1 cellular context compared by ENCODE assay signal in the genomic region with DNA sequence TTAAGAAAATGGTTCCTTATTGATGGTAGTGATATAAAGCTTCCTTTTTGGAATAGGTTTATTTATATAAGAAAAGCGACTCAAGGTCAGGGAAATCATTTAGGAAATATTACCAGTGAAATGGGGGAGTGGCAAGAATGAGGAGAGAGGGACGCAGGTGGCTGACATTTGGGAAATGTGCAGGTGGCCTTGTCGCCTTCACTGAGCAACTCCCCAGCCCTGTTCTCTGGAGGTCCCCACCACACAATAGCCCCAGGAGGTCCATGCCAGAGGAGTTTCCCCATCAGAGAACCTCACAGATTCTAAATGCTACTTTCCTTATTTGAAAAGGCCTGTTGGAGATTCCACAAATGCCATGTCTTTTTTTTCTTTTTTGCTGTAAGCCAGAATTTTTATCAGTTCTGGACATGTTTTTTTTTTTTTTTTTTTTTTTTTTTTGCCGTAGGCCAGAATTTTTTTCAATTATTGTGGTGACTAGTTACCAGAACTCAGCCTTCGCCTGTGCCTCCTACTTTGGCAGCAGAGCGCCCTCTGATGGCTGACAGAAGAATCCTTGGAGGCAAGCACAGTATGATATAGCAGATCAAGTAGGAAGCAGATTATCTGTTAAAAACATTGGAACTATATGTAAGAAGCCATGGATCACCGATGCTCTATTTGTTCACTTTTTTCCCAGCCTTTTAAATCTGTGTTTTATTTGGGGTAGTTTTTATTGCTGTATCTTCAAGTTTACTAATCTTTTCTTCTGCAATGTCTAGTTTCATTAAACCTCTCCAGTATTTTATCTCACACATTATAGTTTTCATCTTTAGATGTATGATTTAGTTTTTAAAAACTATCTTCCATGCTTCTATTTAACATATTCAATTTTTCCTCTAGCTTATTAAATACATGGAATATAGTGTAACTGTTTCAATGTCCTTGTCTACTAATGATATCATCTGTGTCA.
TF ChIP-seq lines count a peak whose summit lies in the region.

No MANE protein-coding gene starts in this region.

TF ChIP-seq in H1, 55 proteins besides CTCF, POLR2A, EP300 and RAD21:
- TF ChIP-seq JUN (IDR thresholded peaks at IDR 0.05; ENCODE audit: low read depth, low read length) (no peak), CHD1 (IDR thresholded peaks at IDR 0.05; ENCODE audit: low read depth, low read length) (no peak), SUZ12 (IDR thresholded peaks at IDR 0.05; ENCODE audit: low read length) (no peak), EGR1 (IDR thresholded peaks at IDR 0.05; ENCODE audit: borderline replicate concordance, low read depth, low read length) (no peak), JUND (IDR thresholded peaks at IDR 0.05; ENCODE audit: low read length) (0 out of 2 replicates have a peak, but pooled peaks have one; percentile 24), TBP (IDR thresholded peaks at IDR 0.05; ENCODE audit: low read depth, low read length) (no peak)
TF ChIP-seq in H1: peak in this region for 1.
